ENCODE assay signal across 33 cellular contexts in genomic region chr16:84329016-84329415, GRCh38. TPM values are rescaled to one million over a fixed set of nuclear protein-coding genes. Genes with fewer than 3 reads are reported as not detected.
"Had no signal": no experiment of that assay in that cellular context is flagged by ENCODE, and none has a peak within 500 bp of the region (broad histone marks: within the 10 kb centered on the region; RNA-seq: fewer than 3 reads in every experiment).

No MANE protein-coding gene starts in this region.

- H3K27me3 ChIP-seq: adrenal gland, body of pancreas, colonic mucosa, heart left ventricle had no signal

- H3K27me3 Mint-ChIP-seq: activated CD4-positive, alpha-beta memory T cell treated with anti-CD3 and anti-CD28 coated beads for 36 hours; activated naive CD4-positive, alpha-beta T cell treated with anti-CD3 and anti-CD28 coated beads, Interleukin-2, amount 50 U/mL, for 24 hours; activated naive CD8-positive, alpha-beta T cell treated with anti-CD3 and anti-CD28 coated beads for 36 hours; activated naive CD8-positive, alpha-beta T cell treated with anti-CD3 and anti-CD28 coated beads, Interleukin-2, amount 50 U/mL, for 24 hours had no signal

- H3K36me3 Mint-ChIP-seq: activated CD4-positive, alpha-beta memory T cell treated with anti-CD3 and anti-CD28 coated beads for 36 hours; activated CD8-positive, alpha-beta memory T cell treated with anti-CD3 and anti-CD28 coated beads, Interleukin-2, amount 10 ng/mL, durations not matched to agents 7 days and 5 days; activated naive CD4-positive, alpha-beta T cell treated with anti-CD3 and anti-CD28 coated beads, Interleukin-2, amount 50 U/mL, for 24 hours; activated naive CD8-positive, alpha-beta T cell treated with anti-CD3 and anti-CD28 coated beads for 36 hours; T-cell had no signal

- H3K27ac Mint-ChIP-seq: activated B cell treated with CpG ODN at 0.5 μM for 24 hours; activated CD4-positive, alpha-beta memory T cell treated with anti-CD3 and anti-CD28 coated beads for 36 hours; activated CD8-positive, alpha-beta memory T cell treated with anti-CD3 and anti-CD28 coated beads, Interleukin-2, amount 10 ng/mL, durations not matched to agents 7 days and 5 days; activated CD8-positive, alpha-beta T cell treated with anti-CD3 and anti-CD28 coated beads, Interleukin-2, amount 10 ng/mL, durations not matched to agents 7 days and 5 days; activated naive CD4-positive, alpha-beta T cell treated with anti-CD3 and anti-CD28 coated beads for 36 hours; activated naive CD4-positive, alpha-beta T cell treated with anti-CD3 and anti-CD28 coated beads, Interleukin-2, amount 50 U/mL, for 24 hours; activated naive CD8-positive, alpha-beta T cell treated with anti-CD3 and anti-CD28 coated beads for 36 hours; activated naive CD8-positive, alpha-beta T cell treated with anti-CD3 and anti-CD28 coated beads, Interleukin-2, amount 50 U/mL, for 24 hours; activated T-helper 1 cell treated with anti-CD3 and anti-CD28 coated beads, Interleukin-12 subunit alpha, Interleukin-12 subunit beta, Interleukin-2, Interleukin-4 antibody, amounts not matched to agents 30 ng/mL and 10 ng/mL and 1 ng/mL, durations not matched to agents 14 hours and 24 hours and 36 hours; activated T-helper 2 cell treated with anti-CD3 and anti-CD28 coated beads, Interferon-gamma antibody, Interleukin-2, Interleukin-4, amounts not matched to agents 10 μg/mL and 5 μg/mL and 100 μg/mL, durations not matched to agents 14 hours and 24 hours and 36 hours; T-cell; T-helper 1 cell treated with Interleukin-12 subunit alpha and Interleukin-12 subunit beta and Interleukin-4 antibody, amounts not matched to agents 30 μg/mL and 1 μg/mL, for 36 hours; T-helper 2 cell treated with Interferon-gamma antibody and Interleukin-4, amounts not matched to agents 5 μg/mL and 100 μg/mL, for 36 hours had no signal

- H3K27ac ChIP-seq: adrenal gland, body of pancreas, colonic mucosa, esophagus muscularis mucosa, foreskin keratinocyte, gastrocnemius medialis, heart left ventricle, WERI-Rb-1 had no signal

- H3K4me3 ChIP-seq: adrenal gland, body of pancreas, colonic mucosa, esophagus muscularis mucosa, gastrocnemius medialis, heart left ventricle had no signal

- H3K9me3 Mint-ChIP-seq: activated B cell treated with CpG ODN at 0.5 μM for 24 hours; activated CD4-positive, alpha-beta memory T cell treated with anti-CD3 and anti-CD28 coated beads for 36 hours; activated naive CD4-positive, alpha-beta T cell treated with anti-CD3 and anti-CD28 coated beads for 36 hours; activated naive CD4-positive, alpha-beta T cell treated with anti-CD3 and anti-CD28 coated beads, Interleukin-2, amount 50 U/mL, for 24 hours; activated naive CD8-positive, alpha-beta T cell treated with anti-CD3 and anti-CD28 coated beads for 36 hours; activated naive CD8-positive, alpha-beta T cell treated with anti-CD3 and anti-CD28 coated beads, Interleukin-2, amount 50 U/mL, for 24 hours; activated T-helper 1 cell treated with anti-CD3 and anti-CD28 coated beads, Interleukin-12 subunit alpha, Interleukin-12 subunit beta, Interleukin-2, Interleukin-4 antibody, amounts not matched to agents 30 ng/mL and 10 ng/mL and 1 ng/mL, durations not matched to agents 14 hours and 24 hours and 36 hours; activated T-helper 2 cell treated with anti-CD3 and anti-CD28 coated beads, Interferon-gamma antibody, Interleukin-2, Interleukin-4, amounts not matched to agents 10 μg/mL and 5 μg/mL and 100 μg/mL, durations not matched to agents 14 hours and 24 hours and 36 hours; T-cell; T-helper 1 cell treated with Interleukin-12 subunit alpha and Interleukin-12 subunit beta and Interleukin-4 antibody, amounts not matched to agents 30 μg/mL and 1 μg/mL, for 36 hours; T-helper 2 cell treated with Interferon-gamma antibody and Interleukin-4, amounts not matched to agents 5 μg/mL and 100 μg/mL, for 36 hours had no signal

- H3K4me1 Mint-ChIP-seq: activated B cell treated with CpG ODN at 0.5 μM for 24 hours; activated CD8-positive, alpha-beta memory T cell treated with anti-CD3 and anti-CD28 coated beads, Interleukin-2, amount 10 ng/mL, durations not matched to agents 7 days and 5 days; activated naive CD4-positive, alpha-beta T cell treated with anti-CD3 and anti-CD28 coated beads, Interleukin-2, amount 50 U/mL, for 24 hours; activated naive CD8-positive, alpha-beta T cell treated with anti-CD3 and anti-CD28 coated beads for 36 hours; T-cell had no signal

- DNase-seq: activated B cell treated with CpG ODN at 0.5 μM for 24 hours; activated CD4-positive, alpha-beta memory T cell treated with anti-CD3 and anti-CD28 coated beads for 36 hours; activated CD4-positive, alpha-beta T cell treated with anti-CD3 and anti-CD28 coated beads for 48 hours; activated CD8-positive, alpha-beta memory T cell treated with anti-CD3 and anti-CD28 coated beads, Interleukin-2, amount 10 ng/mL, durations not matched to agents 7 days and 5 days; activated CD8-positive, alpha-beta memory T cell treated with anti-CD3 and anti-CD28 coated beads, Interleukin-2, amount 50 U/mL, for 4 hours; activated CD8-positive, alpha-beta T cell treated with anti-CD3 and anti-CD28 coated beads, Interleukin-2, amount 10 ng/mL, durations not matched to agents 7 days and 5 days; activated effector memory CD4-positive, alpha-beta T cell treated with anti-CD3 and anti-CD28 coated beads, Interleukin-2, amount 50 U/mL, for 16 hours; activated naive CD4-positive, alpha-beta T cell treated with anti-CD3 and anti-CD28 coated beads for 36 hours; activated naive CD8-positive, alpha-beta T cell treated with anti-CD3 and anti-CD28 coated beads for 36 hours; activated naive CD8-positive, alpha-beta T cell treated with anti-CD3 and anti-CD28 coated beads, Interleukin-2, amount 50 U/mL, for 24 hours; activated T-cell treated with anti-CD3 and anti-CD28 coated beads, Interleukin-2, amount 50 U/mL, for 1 hour; activated T-cell treated with anti-CD3 and anti-CD28 coated beads, Interleukin-2, amount 50 U/mL, for 48 hours; adrenal gland; amygdala; body of pancreas; colonic mucosa; effector memory CD4-positive, alpha-beta T cell; erythroblast; foreskin keratinocyte; gastrocnemius medialis; glutamatergic neuron; heart left ventricle; T-cell; T1000; WERI-Rb-1 had no signal

- H3K4me3 Mint-ChIP-seq: activated B cell treated with CpG ODN at 0.5 μM for 24 hours; activated CD4-positive, alpha-beta memory T cell treated with anti-CD3 and anti-CD28 coated beads for 36 hours; activated CD8-positive, alpha-beta memory T cell treated with anti-CD3 and anti-CD28 coated beads, Interleukin-2, amount 10 ng/mL, durations not matched to agents 7 days and 5 days; activated CD8-positive, alpha-beta T cell treated with anti-CD3 and anti-CD28 coated beads, Interleukin-2, amount 10 ng/mL, durations not matched to agents 7 days and 5 days; activated naive CD4-positive, alpha-beta T cell treated with anti-CD3 and anti-CD28 coated beads for 36 hours; activated naive CD4-positive, alpha-beta T cell treated with anti-CD3 and anti-CD28 coated beads, Interleukin-2, amount 50 U/mL, for 24 hours; activated naive CD8-positive, alpha-beta T cell treated with anti-CD3 and anti-CD28 coated beads for 36 hours; activated naive CD8-positive, alpha-beta T cell treated with anti-CD3 and anti-CD28 coated beads, Interleukin-2, amount 50 U/mL, for 24 hours; activated T-helper 1 cell treated with anti-CD3 and anti-CD28 coated beads, Interleukin-12 subunit alpha, Interleukin-12 subunit beta, Interleukin-2, Interleukin-4 antibody, amounts not matched to agents 30 ng/mL and 10 ng/mL and 1 ng/mL, durations not matched to agents 14 hours and 24 hours and 36 hours; T-cell; T-helper 1 cell treated with Interleukin-12 subunit alpha and Interleukin-12 subunit beta and Interleukin-4 antibody, amounts not matched to agents 30 μg/mL and 1 μg/mL, for 36 hours; T-helper 2 cell treated with Interferon-gamma antibody and Interleukin-4, amounts not matched to agents 5 μg/mL and 100 μg/mL, for 36 hours had no signal

RNA-seq across cellular contexts. Expression of gene WFDC1, which starts 34.3 kb away (rescaled TPM):
- total RNA-seq: activated B cell treated with CpG ODN at 0.5 μM for 24 hours; activated CD4-positive, alpha-beta memory T cell treated with anti-CD3 and anti-CD28 coated beads for 36 hours; activated CD8-positive, alpha-beta memory T cell treated with anti-CD3 and anti-CD28 coated beads for 36 hours; activated CD8-positive, alpha-beta memory T cell treated with anti-CD3 and anti-CD28 coated beads, Interleukin-2, amount 10 ng/mL, durations not matched to agents 7 days and 5 days; activated CD8-positive, alpha-beta T cell treated with anti-CD3 and anti-CD28 coated beads, Interleukin-2, amount 10 ng/mL, durations not matched to agents 7 days and 5 days; activated naive CD4-positive, alpha-beta T cell treated with anti-CD3 and anti-CD28 coated beads for 36 hours; activated naive CD8-positive, alpha-beta T cell treated with anti-CD3 and anti-CD28 coated beads for 36 hours; activated T-helper 1 cell treated with anti-CD3 and anti-CD28 coated beads, Interleukin-12 subunit alpha, Interleukin-12 subunit beta, Interleukin-2, Interleukin-4 antibody, amounts not matched to agents 30 ng/mL and 10 ng/mL and 1 ng/mL, durations not matched to agents 14 hours and 24 hours and 36 hours; activated T-helper 2 cell treated with anti-CD3 and anti-CD28 coated beads, Interferon-gamma antibody, Interleukin-2, Interleukin-4, amounts not matched to agents 10 μg/mL and 5 μg/mL and 100 μg/mL, durations not matched to agents 14 hours and 24 hours and 36 hours; dermis microvascular lymphatic vessel endothelial cell; foreskin keratinocyte; T-cell had no signal
- polyA plus RNA-seq: foreskin keratinocyte had no signal

RNA-seq across cellular contexts. Expression of gene ATP2C2, which starts 39.3 kb away (rescaled TPM):
- total RNA-seq: activated B cell treated with CpG ODN at 0.5 μM for 24 hours; activated CD4-positive, alpha-beta memory T cell treated with anti-CD3 and anti-CD28 coated beads for 36 hours; activated CD8-positive, alpha-beta memory T cell treated with anti-CD3 and anti-CD28 coated beads for 36 hours; activated CD8-positive, alpha-beta memory T cell treated with anti-CD3 and anti-CD28 coated beads, Interleukin-2, amount 10 ng/mL, durations not matched to agents 7 days and 5 days; activated CD8-positive, alpha-beta T cell treated with anti-CD3 and anti-CD28 coated beads, Interleukin-2, amount 10 ng/mL, durations not matched to agents 7 days and 5 days; activated naive CD4-positive, alpha-beta T cell treated with anti-CD3 and anti-CD28 coated beads for 36 hours; activated naive CD8-positive, alpha-beta T cell treated with anti-CD3 and anti-CD28 coated beads for 36 hours; activated T-helper 1 cell treated with anti-CD3 and anti-CD28 coated beads, Interleukin-12 subunit alpha, Interleukin-12 subunit beta, Interleukin-2, Interleukin-4 antibody, amounts not matched to agents 30 ng/mL and 10 ng/mL and 1 ng/mL, durations not matched to agents 14 hours and 24 hours and 36 hours; activated T-helper 2 cell treated with anti-CD3 and anti-CD28 coated beads, Interferon-gamma antibody, Interleukin-2, Interleukin-4, amounts not matched to agents 10 μg/mL and 5 μg/mL and 100 μg/mL, durations not matched to agents 14 hours and 24 hours and 36 hours; dermis microvascular lymphatic vessel endothelial cell; heart left ventricle; T-cell had no signal
